ENCODE assay signal across 8 cellular contexts in genomic region chr5:55712023-55712859, GRCh38. TPM values are rescaled to one million over a fixed set of nuclear protein-coding genes. Genes with fewer than 3 reads are reported as not detected.
DNase-seq lines count a peak whose midpoint lies in the region; ATAC-seq, FAIRE-seq and TF ChIP-seq lines count a peak whose summit lies in the region.

TSS of gene SLC38A9 (minus strand) at chr5:55712324. CDS start at chr5:55697958, 14,366 bp downstream.

- peak; percentile 99 for ATAC-seq in GM18520 (IDR thresholded peaks at IDR 0.05; ENCODE audit: unreplicated experiment)
- ATAC-seq in HG03064 (IDR thresholded peaks at IDR 0.05; ENCODE audit: low read depth, unreplicated experiment): peak; percentile 100

- peaks cover 18% of the 10 kb centered on the region for H3K27me3 Mint-ChIP-seq in brain

- no peak for TF ChIP-seq CTCF in 22Rv1 (IDR thresholded peaks at IDR 0.05)
- TF ChIP-seq CTCF in brain (conservative IDR thresholded peaks at IDR 0.05): no peak

- peak; percentile 71 for FAIRE-seq in TTC549 (lab: Jason Lieb, UNC)

- peak; percentile 79 for DNase-seq in NCI-H2107 treated with DMSO at 0.1 percent for 48 hours (lab: John Stamatoyannopoulos, UW; ENCODE audit: unreplicated experiment)
- DNase-seq in skeletal muscle cell (ENCODE audit: low read depth): peak; percentile 79

- H3K27ac Mint-ChIP-seq in brain: peak within 1 kb of the TSS; percentile 88 to 98 (median 97)

- H3K4me3 Mint-ChIP-seq in brain: peak within 1 kb of the TSS; percentile 96 to 100 (median 98)

- H3K27ac ChIP-seq in 22Rv1: 0 out of 2 replicates have a peak within 1 kb of the TSS, but pooled peaks have one; percentile 30

- H3K4me1 Mint-ChIP-seq in brain: peaks cover 30% of the 10 kb centered on the region

- H3K4me3 ChIP-seq in iPS-11a (ENCODE audit: low read depth, low read length) (peak within 1 kb of the TSS; percentile 93), skeletal muscle cell (ENCODE audit: low read depth, low read length) (peak within 1 kb of the TSS; percentile 96)

- H3K36me3 Mint-ChIP-seq in brain: peaks cover 20% of the 10 kb centered on the region

- H3K9me3 Mint-ChIP-seq in brain: peaks cover 7 to 23% (median 15%) of the 10 kb centered on the region in 5 experiments

RNA-seq across cellular contexts. Expression of gene SLC38A9, which starts in this region (rescaled TPM):
- polyA plus RNA-seq in brain (ENCODE audit: insufficient read depth, low read depth, low replicate concordance): 4.8 TPM

Comparison
In these comparisons a context has a peak if more than half of its experiments do, and no peak if none do; other contexts are left out.
1. Peak in every context shown above with its lines: DNase-seq, ATAC-seq, H3K4me3 ChIP-seq and H3K27ac ChIP-seq.